In genomic region chr6:125791820-125792165, GRCh38 we compare ENCODE assay signal across 8 cellular contexts. TPM values are rescaled to one million over a fixed set of nuclear protein-coding genes. Genes with fewer than 3 reads are reported as not detected.
DNase-seq lines count a peak whose midpoint lies in the region; ATAC-seq lines count a peak whose summit lies in the region.

No MANE protein-coding gene starts in this region.

- peaks cover 12 to 66% (median 63%) of the 10 kb centered on the region in 5 donors for H3K4me1 ChIP-seq in subcutaneous abdominal adipose tissue (ENCODE audit: control insufficient read depth in 5 of 5, insufficient read depth in 5 of 5, low read length in 5 of 5)

- POLR2A ChIA-PET in activated CD4-positive, alpha-beta T cell treated with anti-CD3 and anti-CD28 coated beads for 36 hours (lab: Charles Lee) = interaction anchor here (1.0 to 2.9 kb wide), 5 partner anchors 11 to 164 kb away, joined by 3 to 62 read pairs (median 6); partner anchors contain the start of gene HINT3

- ATAC-seq in activated CD4-positive, alpha-beta T cell treated with anti-CD3 and anti-CD28 coated beads for 36 hours = no peak
- no peak for ATAC-seq in activated T-helper 17 cell treated with anti-CD3 and anti-CD28 coated beads, Interleukin-2, amount 50 U/mL, for 72 hours (replicated peaks)
- no peak for ATAC-seq in GM21619 (IDR thresholded peaks at IDR 0.05; ENCODE audit: unreplicated experiment)

- peak overlapping the region; percentile 93 for H3K27ac ChIP-seq in subcutaneous abdominal adipose tissue (ENCODE audit: low read depth, low read length)

- peaks cover 0 to 1% (median 0%) of the 10 kb centered on the region in 5 donors for H3K36me3 ChIP-seq in subcutaneous abdominal adipose tissue (ENCODE audit: control insufficient read depth in 5 of 5, insufficient read depth in 5 of 5, low read length in 5 of 5)

- H3K27ac Mint-ChIP-seq in activated CD4-positive, alpha-beta T cell treated with anti-CD3 and anti-CD28 coated beads for 36 hours = peak overlapping the region; percentile 91
- peak overlapping the region; percentile 93 for H3K27ac Mint-ChIP-seq in activated T-helper 17 cell treated with anti-CD3 and anti-CD28 coated beads, Interleukin-2, amount 50 U/mL, for 72 hours

- H3K36me3 Mint-ChIP-seq in activated CD4-positive, alpha-beta T cell treated with anti-CD3 and anti-CD28 coated beads for 36 hours (ENCODE audit: low read depth) = peaks cover 16% of the 10 kb centered on the region
- H3K36me3 Mint-ChIP-seq in activated T-helper 17 cell treated with anti-CD3 and anti-CD28 coated beads, Interleukin-2, amount 50 U/mL, for 72 hours (ENCODE audit: low read depth) = peaks cover 48% of the 10 kb centered on the region

- no peaks in the 10 kb centered on the region for H3K27me3 ChIP-seq in subcutaneous abdominal adipose tissue (ENCODE audit: control insufficient read depth in 5 of 5, insufficient read depth in 4 of 5, low read length in 5 of 5)

- no peak for DNase-seq in activated CD4-positive, alpha-beta T cell treated with anti-CD3 and anti-CD28 coated beads for 36 hours
- no peak for DNase-seq in activated CD4-positive, alpha-beta T cell treated with anti-CD3 and anti-CD28 coated beads, Interleukin-2, amount 50 U/mL, for 48 hours
- DNase-seq in EL (no peak), mucosa of gallbladder (ENCODE audit: low spot score) (no peak)

- H3K27me3 Mint-ChIP-seq in activated CD4-positive, alpha-beta T cell treated with anti-CD3 and anti-CD28 coated beads for 36 hours = no peaks in the 10 kb centered on the region
- no peaks in the 10 kb centered on the region for H3K27me3 Mint-ChIP-seq in activated T-helper 17 cell treated with anti-CD3 and anti-CD28 coated beads, Interleukin-2, amount 50 U/mL, for 72 hours

- H3K4me3 ChIP-seq in iPS-18c (ENCODE audit: insufficient read depth, low read depth, low read length) (peak overlapping the region; percentile 95; the same call in 1 of the 2 replicates), subcutaneous abdominal adipose tissue (ENCODE audit: low read depth in 1 of 5, low read length in 5 of 5) (peak overlapping the region; percentile 74 to 93 (median 78))

- no peaks in the 10 kb centered on the region for H3K9me3 ChIP-seq in iPS-18c (ENCODE audit: control insufficient read depth, insufficient read depth, low read length)
- H3K9me3 ChIP-seq in subcutaneous abdominal adipose tissue (ENCODE audit: control insufficient read depth in 5 of 5, low read length in 5 of 5) = no peaks in the 10 kb centered on the region

- H3K4me1 Mint-ChIP-seq in activated CD4-positive, alpha-beta T cell treated with anti-CD3 and anti-CD28 coated beads for 36 hours = peaks cover 55% of the 10 kb centered on the region
- peaks cover 38% of the 10 kb centered on the region for H3K4me1 Mint-ChIP-seq in activated T-helper 17 cell treated with anti-CD3 and anti-CD28 coated beads, Interleukin-2, amount 50 U/mL, for 72 hours

- CTCF ChIA-PET in activated CD4-positive, alpha-beta T cell treated with anti-CD3 and anti-CD28 coated beads for 36 hours (lab: Charles Lee) = interaction anchor here (0.7 to 4.0 kb wide), 28 partner anchors 10 to 479 kb away, joined by 3 to 80 read pairs (median 4); partner anchors contain the start of gene HINT3

- H3K9me3 Mint-ChIP-seq in activated CD4-positive, alpha-beta T cell treated with anti-CD3 and anti-CD28 coated beads for 36 hours (ENCODE audit: low read depth) = no peaks in the 10 kb centered on the region
- H3K9me3 Mint-ChIP-seq in activated T-helper 17 cell treated with anti-CD3 and anti-CD28 coated beads, Interleukin-2, amount 50 U/mL, for 72 hours = no peaks in the 10 kb centered on the region

- H3K4me3 Mint-ChIP-seq in activated CD4-positive, alpha-beta T cell treated with anti-CD3 and anti-CD28 coated beads for 36 hours = peak overlapping the region; percentile 96
- H3K4me3 Mint-ChIP-seq in activated T-helper 17 cell treated with anti-CD3 and anti-CD28 coated beads, Interleukin-2, amount 50 U/mL, for 72 hours = peak overlapping the region; percentile 92

- intact Hi-C loops in activated CD4-positive, alpha-beta T cell treated with anti-CD3 and anti-CD28 coated beads for 36 hours (cut with DNase I, micrococcal nuclease) = loop anchor here (1.0 to 5.0 kb wide), 5 partner anchors 13 to 1476 kb away; partner anchors contain the start of genes RNF146 (in 1 of the 2) and TRMT11 (in 1 of the 2)

- peak overlapping the region in 3 of 5 donors; percentile 69 to 85 (median 85) for H3K9ac ChIP-seq in subcutaneous abdominal adipose tissue (ENCODE audit: low read length in 5 of 5)

RNA-seq across cellular contexts. Expression of gene NCOA7, which starts 1.0 kb away (rescaled TPM):
- 10 to 100 TPM; 54.3 to 67.4 TPM for total RNA-seq in activated CD4-positive, alpha-beta T cell treated with anti-CD3 and anti-CD28 coated beads for 36 hours
- 10 to 100 TPM; 44.6 to 59.9 TPM for total RNA-seq in activated T-helper 17 cell treated with anti-CD3 and anti-CD28 coated beads, Interleukin-2, amount 50 U/mL, for 72 hours
- total RNA-seq in mucosa of gallbladder = 41.9 TPM

RNA-seq across cellular contexts. Expression of gene HEY2, which starts 42.4 kb away (rescaled TPM):
- total RNA-seq in activated CD4-positive, alpha-beta T cell treated with anti-CD3 and anti-CD28 coated beads for 36 hours = not detected
- under 1 TPM in 1 of 2 donors, not detected in 1; 0.09 TPM for total RNA-seq in activated T-helper 17 cell treated with anti-CD3 and anti-CD28 coated beads, Interleukin-2, amount 50 U/mL, for 72 hours
- total RNA-seq in mucosa of gallbladder = 2.4 TPM
